Comparison of ENCODE assay signal across 8 cellular contexts in genomic region chrX:34300871-34301270, GRCh38.
A peak's percentile ranks its signal among the peaks of the same experiment; 100 is the strongest.
DNase-seq lines count a peak whose midpoint lies in the region; ATAC-seq and TF ChIP-seq lines count a peak whose summit lies in the region.

No MANE protein-coding gene starts in this region.

- H3K27me3 ChIP-seq in left ventricle myocardium inferior (ENCODE audit: low read depth) = no peaks in the 10 kb centered on the region
- H3K27me3 ChIP-seq in iPS DF 6.9 (ENCODE audit: control insufficient read depth, insufficient read depth, low read length) = no peaks in the 10 kb centered on the region
- H3K27me3 ChIP-seq in transverse colon = no peaks in the 10 kb centered on the region

- H3K9me3 ChIP-seq in left ventricle myocardium inferior (replicated peaks) = no peaks in the 10 kb centered on the region
- no peaks in the 10 kb centered on the region for H3K9me3 ChIP-seq in iPS DF 6.9 (ENCODE audit: control insufficient read depth, insufficient read depth, low read length)
- H3K9me3 ChIP-seq in transverse colon = no peaks in the 10 kb centered on the region

- TF ChIP-seq POLR2A in transverse colon (IDR thresholded peaks at IDR 0.05) = no peak

- TF ChIP-seq EP300 in transverse colon (IDR thresholded peaks at IDR 0.05; ENCODE audit: low read depth) = no peak

- TF ChIP-seq CTCF in left ventricle myocardium inferior (IDR thresholded peaks at IDR 0.05; ENCODE audit: borderline replicate concordance) (peak; percentile 55), VCaP (conservative IDR thresholded peaks at IDR 0.05) (peak; percentile 79), transverse colon (IDR thresholded peaks at IDR 0.05) (peak in 3 of 5 experiments; percentile 16 to 50 (median 27))

- H3K4me1 ChIP-seq in left ventricle myocardium inferior (no peaks in the 10 kb centered on the region), iPS DF 6.9 (ENCODE audit: control insufficient read depth, insufficient read depth, low read length) (no peaks in the 10 kb centered on the region), transverse colon (no peaks in the 10 kb centered on the region)

- WGBS in iPS DF 6.9 (ENCODE audit: insufficient coverage, insufficient read length) = no CpG with 5 or more reads among the region's 1 CpG
- 3% methylated on average over 1 of the region's 1 CpG; no CpG with 5 or more reads in 1 of the 2 donors for WGBS in transverse colon (ENCODE audit: low coverage in 1 of 2), 2 donors

- DNase-seq in left ventricle myocardium inferior = no peak
- no peak for DNase-seq in cardiac septum (ENCODE audit: low spot score)
- peak; percentile 51 for DNase-seq in Jurkat, Clone E6-1 (ENCODE audit: low read depth, low spot score)
- DNase-seq in iPS DF 6.9 (ENCODE audit: low read depth, low spot score) = peak; percentile 5
- DNase-seq in transverse colon = no peak

- H3K27ac ChIP-seq in left ventricle myocardium inferior (replicated peaks) (no peak overlapping the region), VCaP (no peak overlapping the region), iPS DF 6.9 (ENCODE audit: low read length) (no peak overlapping the region), transverse colon (no peak overlapping the region)

- in situ Hi-C loops in transverse colon (cut with MboI; ENCODE audit: low pct_ligation_motif_present in 1 of 4, low pct_unique_long_range_greater_than_20kb in 1 of 4, low sequenced_read_pairs in 3 of 4) = no loop called here

- intact Hi-C loops in left ventricle myocardium inferior (cut with micrococcal nuclease) = no loop called here
- intact Hi-C loops in cardiac septum (cut with DNase I) = no loop called here
- intact Hi-C loops in transverse colon (cut with DNase I; ENCODE audit: low total_unique reads) = no loop called here

- H3K4me3 ChIP-seq in left ventricle myocardium inferior (no peak overlapping the region), iPS DF 6.9 (ENCODE audit: low read length) (no peak overlapping the region), transverse colon (no peak overlapping the region)
- no peak overlapping the region for H3K4me3 ChIP-seq in Jurkat, Clone E6-1 (ENCODE audit: low read length)

- ATAC-seq in activated CD4-positive, CD25-positive, alpha-beta regulatory T cell treated with anti-CD3 and anti-CD28 coated beads, Interleukin-2, amount 50 U/mL, for 24 hours = no peak
- no peak for ATAC-seq in GM19324 (IDR thresholded peaks at IDR 0.05; ENCODE audit: low FRiP score, unreplicated experiment)

- H3K36me3 ChIP-seq in left ventricle myocardium inferior = no peaks in the 10 kb centered on the region
- no peaks in the 10 kb centered on the region for H3K36me3 ChIP-seq in iPS DF 6.9 (ENCODE audit: control insufficient read depth, insufficient read depth, low read length)
- H3K36me3 ChIP-seq in transverse colon = no peaks in the 10 kb centered on the region

Comparison
In these comparisons a context has a peak if more than half of its experiments do, and no peak if none do; other contexts are left out.
1. DNase-seq: peak in Jurkat, Clone E6-1 (single experiment) and iPS DF 6.9 (single experiment); none in left ventricle myocardium inferior (single experiment), cardiac septum (single experiment) and transverse colon (single experiment).
2. CTCF ChIP-seq: peak in every context shown above with its lines; median percentile 79 in VCaP; 55 in left ventricle myocardium inferior; 27 in transverse colon.